ENCODE assay signal across 24 cellular contexts in the genomic region with DNA sequence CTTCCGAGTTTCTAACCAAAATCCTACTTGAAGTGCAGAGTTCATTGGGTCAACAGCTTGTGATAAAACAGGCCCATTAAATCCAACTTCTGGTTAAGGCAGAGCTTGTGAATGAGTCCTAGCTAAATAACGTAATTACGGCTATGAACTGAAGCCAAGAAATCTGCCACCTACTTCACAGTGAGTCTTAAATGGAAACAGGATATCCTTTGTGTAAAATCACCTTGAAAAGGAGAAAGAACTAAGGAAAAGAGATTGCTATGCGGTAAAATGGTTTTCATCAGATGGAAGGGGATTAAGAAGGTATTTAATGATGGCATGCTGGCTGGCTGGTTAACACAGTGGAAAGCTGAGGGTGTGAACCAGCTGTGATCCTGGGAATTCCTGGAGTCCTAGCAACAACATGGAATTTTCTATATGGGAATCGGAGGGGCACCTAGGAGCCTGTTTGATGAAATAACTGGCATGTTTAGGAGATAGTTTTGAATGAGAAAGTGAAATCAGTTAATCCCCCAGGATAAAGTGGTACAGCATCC.
DNase-seq lines count a peak whose midpoint lies in the region; ATAC-seq and TF ChIP-seq lines count a peak whose summit lies in the region.
"Had no signal": no experiment of that assay in that cellular context is flagged by ENCODE, and none has a peak within 500 bp of the region (broad histone marks: within the 10 kb centered on the region; RNA-seq: fewer than 3 reads in every experiment).

No MANE protein-coding gene starts in this region.

- peak overlapping the region; percentile 7 for H3K27ac ChIP-seq in endodermal cell (ENCODE audit: low read depth, low read length)
- no peak overlapping the region for H3K27ac ChIP-seq in CD4-positive, alpha-beta memory T cell (ENCODE audit: low read depth, low read length)
- H3K27ac ChIP-seq: esophagus muscularis mucosa, hepatocyte, neutrophil, psoas muscle, SJSA1 had no signal

- H3K4me1 Mint-ChIP-seq in endodermal cell, result peaks cover 7% of the 10 kb centered on the region
- no peaks in the 10 kb centered on the region for H3K4me1 Mint-ChIP-seq in CD4-positive, alpha-beta memory T cell
- H3K4me1 Mint-ChIP-seq: CD8-positive, alpha-beta memory T cell; stimulated activated memory B cell treated with anti-CD40 and anti-IgM and Interleukin-4, amounts not matched to agents 10 μg/mL and 1 μg/mL and 100 μg/mL, for 72 hours; T-helper 17 cell had no signal

- ATAC-seq in HG02852 (IDR thresholded peaks at IDR 0.05; ENCODE audit: unreplicated experiment) (no peak), HG03159 (IDR thresholded peaks at IDR 0.05; ENCODE audit: unreplicated experiment) (no peak)
- ATAC-seq: mucosa of descending colon; psoas muscle; stimulated activated memory B cell treated with anti-CD40 and anti-IgM and Interleukin-4, amounts not matched to agents 10 μg/mL and 1 μg/mL and 100 μg/mL, for 72 hours; T-helper 17 cell had no signal

- DNase-seq in NCI-H82 (lab: John Stamatoyannopoulos, UW) (peak; percentile 25), NCI-H82 treated with DMSO at 0.1 percent for 48 hours (lab: John Stamatoyannopoulos, UW; ENCODE audit: unreplicated experiment) (no peak), NCI-H524 (lab: John Stamatoyannopoulos, UW) (peak; percentile 43 to 79), endodermal cell (peak; percentile 80), retina (peak; percentile 15)
- no peak for DNase-seq in CD4-positive, alpha-beta memory T cell
- DNase-seq: activated gamma-delta T cell treated with Interleukin-2 at 50 U/mL for 16 hours; activated T-cell treated with anti-CD3 and anti-CD28 coated beads, Interleukin-2, amount 50 U/mL, for 1 hour; CD8-positive, alpha-beta memory T cell; foreskin melanocyte; GOT3; KG1; mucosa of descending colon; NCI-H187; psoas muscle; stimulated activated CD4-positive, alpha-beta T cell treated with anti-CD3 and anti-CD28 coated beads, Interleukin-4, amount 100 ng/mL, for 1 hour; T-helper 17 cell had no signal

- CTCF ChIA-PET in CD4-positive, alpha-beta memory T cell (lab: Charles Lee; ENCODE audit: partially characterized antibody), result interaction anchor here (1.6 kb wide), 1 partner anchor 9 kb away, joined by 3 read pairs; no protein-coding TSS in a partner anchor

- no peak for TF ChIP-seq CTCF in endodermal cell (conservative IDR thresholded peaks at IDR 0.05)

- peaks cover under 1% of the 10 kb centered on the region for H3K9me3 Mint-ChIP-seq in endodermal cell
- H3K9me3 Mint-ChIP-seq in CD4-positive, alpha-beta memory T cell, result peaks cover 0 to 11% (median 3%) of the 10 kb centered on the region in 8 donors

- no peak overlapping the region for H3K27ac Mint-ChIP-seq in endodermal cell
- H3K27ac Mint-ChIP-seq in CD4-positive, alpha-beta memory T cell, result no peak overlapping the region
- H3K27ac Mint-ChIP-seq: CD8-positive, alpha-beta memory T cell; stimulated activated memory B cell treated with anti-CD40 and anti-IgM and Interleukin-4, amounts not matched to agents 10 μg/mL and 1 μg/mL and 100 μg/mL, for 72 hours; T-helper 17 cell had no signal

- intact Hi-C loops in CD4-positive, alpha-beta memory T cell (cut with micrococcal nuclease), result no loop called here

- H3K4me3 ChIP-seq in endodermal cell (ENCODE audit: low read length), result no peak overlapping the region
- no peak overlapping the region for H3K4me3 ChIP-seq in CD4-positive, alpha-beta memory T cell (ENCODE audit: low read length in 2 of 2)
- H3K4me3 ChIP-seq: esophagus muscularis mucosa, hepatocyte, mucosa of descending colon, psoas muscle, SJSA1 had no signal

- H3K27me3 Mint-ChIP-seq in endodermal cell (ENCODE audit: insufficient read depth), result no peaks in the 10 kb centered on the region
- peaks cover 2 to 6% of the 10 kb centered on the region in 2 donors for H3K27me3 Mint-ChIP-seq in CD4-positive, alpha-beta memory T cell
- H3K27me3 Mint-ChIP-seq: stimulated activated memory B cell treated with anti-CD40 and anti-IgM and Interleukin-4, amounts not matched to agents 10 μg/mL and 1 μg/mL and 100 μg/mL, for 72 hours; T-helper 17 cell had no signal

- H3K27me3 ChIP-seq in endodermal cell (ENCODE audit: control insufficient read depth, insufficient read depth, low read length, poor library complexity, severe bottlenecking), result no peaks in the 10 kb centered on the region
- no peaks in the 10 kb centered on the region for H3K27me3 ChIP-seq in CD4-positive, alpha-beta memory T cell (ENCODE audit: insufficient read depth, low read length)
- H3K27me3 ChIP-seq: esophagus muscularis mucosa, hepatocyte, neutrophil, SJSA1 had no signal

- H3K4me1 ChIP-seq in endodermal cell (ENCODE audit: control insufficient read depth, insufficient read depth, low read length), result peaks cover 2% of the 10 kb centered on the region
- H3K4me1 ChIP-seq in CD4-positive, alpha-beta memory T cell (ENCODE audit: insufficient read depth, low read length), result no peaks in the 10 kb centered on the region
- H3K4me1 ChIP-seq: esophagus muscularis mucosa, psoas muscle, SJSA1 had no signal

- 79 to 80% methylated on average over 5 of the region's 5 CpGs for WGBS in endodermal cell (ENCODE audit: insufficient coverage in 1 of 2, insufficient read length in 1 of 2), 2 experiments

- H3K4me3 Mint-ChIP-seq in endodermal cell, result no peak overlapping the region
- H3K4me3 Mint-ChIP-seq in CD4-positive, alpha-beta memory T cell, result no peak overlapping the region
- H3K4me3 Mint-ChIP-seq: CD8-positive, alpha-beta memory T cell; stimulated activated memory B cell treated with anti-CD40 and anti-IgM and Interleukin-4, amounts not matched to agents 10 μg/mL and 1 μg/mL and 100 μg/mL, for 72 hours; T-helper 17 cell had no signal

- no peaks in the 10 kb centered on the region for H3K36me3 Mint-ChIP-seq in endodermal cell (ENCODE audit: low read depth)
- no peaks in the 10 kb centered on the region for H3K36me3 Mint-ChIP-seq in CD4-positive, alpha-beta memory T cell
- H3K36me3 Mint-ChIP-seq: stimulated activated memory B cell treated with anti-CD40 and anti-IgM and Interleukin-4, amounts not matched to agents 10 μg/mL and 1 μg/mL and 100 μg/mL, for 72 hours had no signal

- H3K9me3 ChIP-seq in endodermal cell (ENCODE audit: control insufficient read depth, low read length), result no peaks in the 10 kb centered on the region
- no peaks in the 10 kb centered on the region for H3K9me3 ChIP-seq in CD4-positive, alpha-beta memory T cell (ENCODE audit: control insufficient read depth in 1 of 2, low read length in 2 of 2)
- H3K9me3 ChIP-seq: esophagus muscularis mucosa, mucosa of descending colon, neutrophil, SJSA1 had no signal

- POLR2A ChIA-PET in CD4-positive, alpha-beta memory T cell (lab: Charles Lee; ENCODE audit: partially characterized antibody), result no interaction called here

- no peaks in the 10 kb centered on the region for H3K36me3 ChIP-seq in endodermal cell (ENCODE audit: control insufficient read depth, insufficient read depth, low read length)
- H3K36me3 ChIP-seq in CD4-positive, alpha-beta memory T cell (ENCODE audit: insufficient read depth, low read length), result no peaks in the 10 kb centered on the region
- H3K36me3 ChIP-seq: esophagus muscularis mucosa, neutrophil, SJSA1 had no signal

- H3K9ac ChIP-seq in endodermal cell (ENCODE audit: extremely low read depth, low read length, poor library complexity, severe bottlenecking), result no peak overlapping the region

Comparison
In these comparisons a context has a peak if more than half of its experiments do, and no peak if none do; other contexts are left out.
1. DNase-seq: peak in NCI-H82 (single experiment), NCI-H524 (2 of 2), endodermal cell (single experiment) and retina (single experiment); none in NCI-H82 treated with DMSO at 0.1 percent for 48 hours (single experiment) and CD4-positive, alpha-beta memory T cell (0 of 5).